18 cellular contexts compared by ENCODE assay signal in genomic region chr18:35572644-35573043, GRCh38. TPM values are rescaled to one million over a fixed set of nuclear protein-coding genes. Genes with fewer than 3 reads are reported as not detected.
A peak's percentile ranks its signal among the peaks of the same experiment; 100 is the strongest.
DNase-seq lines count a peak whose midpoint lies in the region; ATAC-seq and TF ChIP-seq lines count a peak whose summit lies in the region.
"Had no signal": no experiment of that assay in that cellular context is flagged by ENCODE, and none has a peak within 500 bp of the region (broad histone marks: within the 10 kb centered on the region; RNA-seq: fewer than 3 reads in every experiment).

No MANE protein-coding gene starts in this region.

- no peaks in the 10 kb centered on the region for H3K79me2 ChIP-seq in GM23338 (replicated peaks; ENCODE audit: insufficient read depth)

- peaks cover 6% of the 10 kb centered on the region for H3K36me3 Mint-ChIP-seq in GM23338 (ENCODE audit: low read depth)
- H3K36me3 Mint-ChIP-seq: mesothelial cell of epicardium had no signal

- no peaks in the 10 kb centered on the region for H3K9me3 ChIP-seq in gastrocnemius medialis
- H3K9me3 ChIP-seq: ovary had no signal

- intact Hi-C loops in gastrocnemius medialis (cut with DNase I; ENCODE audit: low total_unique reads), result loop anchor here (5.0 kb wide), 1 partner anchor 60 kb away; no protein-coding TSS in a partner anchor

- no peaks in the 10 kb centered on the region for H3K27me3 Mint-ChIP-seq in GM23338 (ENCODE audit: insufficient read depth, low read depth, poor library complexity)
- H3K27me3 Mint-ChIP-seq: activated naive CD4-positive, alpha-beta T cell treated with anti-CD3 and anti-CD28 coated beads, Interleukin-2, amount 10 ng/mL, durations not matched to agents 7 days and 5 days had no signal

- TF ChIP-seq POLR2A in gastrocnemius medialis (IDR thresholded peaks at IDR 0.05), result no peak

- DNase-seq in GM23338 (ENCODE audit: low spot score) (no peak), astrocyte of the hippocampus (ENCODE audit: low read depth, low spot score) (peak; percentile 26), globus pallidus (ENCODE audit: low spot score) (peak; percentile 38), gastrocnemius medialis (peak in 1 of 2 donors; percentile 42)
- DNase-seq: activated naive CD4-positive, alpha-beta T cell treated with anti-CD3 and anti-CD28 coated beads, Interleukin-2, amount 10 ng/mL, durations not matched to agents 7 days and 5 days; cerebellar nuclear complex; effector CD4-positive, alpha-beta T cell; Kasumi-1; NCI-H1105; ovary; substantia nigra had no signal

- H3F3A ChIP-seq in GM23338 (replicated peaks; ENCODE audit: low read depth), result no peaks in the 10 kb centered on the region

- H3K9me3 Mint-ChIP-seq in GM23338, result peaks cover 14% of the 10 kb centered on the region
- H3K9me3 Mint-ChIP-seq: natural killer cell treated with Interleukin-12 subunit alpha and Interleukin-12 subunit beta and Interleukin-15 and Interleukin-18, amount 100 ng/mL, for 72 hours had no signal

- no peaks in the 10 kb centered on the region for H3K36me3 ChIP-seq in GM23338 (ENCODE audit: insufficient read depth)
- H3K36me3 ChIP-seq in gastrocnemius medialis, result no peaks in the 10 kb centered on the region
- H3K36me3 ChIP-seq: ovary had no signal

- H3K4me1 Mint-ChIP-seq in GM23338, result no peaks in the 10 kb centered on the region
- H3K4me1 Mint-ChIP-seq: mesothelial cell of epicardium had no signal

- H3K27ac ChIP-seq in GM23338 (ENCODE audit: low read depth), result no peak overlapping the region
- peak overlapping the region; percentile 34 to 72 (median 62) for H3K27ac ChIP-seq in gastrocnemius medialis
- H3K27ac ChIP-seq: ovary had no signal

- in situ Hi-C loops in gastrocnemius medialis (cut with MboI; ENCODE audit: low sequenced_read_pairs in 4 of 4), result no loop called here

- no peak overlapping the region for H3K4me3 ChIP-seq in GM23338
- no peak overlapping the region for H3K4me3 ChIP-seq in gastrocnemius medialis
- H3K4me3 ChIP-seq: ovary had no signal

- H4K20me1 ChIP-seq in GM23338 (replicated peaks; ENCODE audit: insufficient read depth), result no peaks in the 10 kb centered on the region

- H3K4me3 Mint-ChIP-seq in GM23338, result no peak overlapping the region
- H3K4me3 Mint-ChIP-seq: activated naive CD4-positive, alpha-beta T cell treated with anti-CD3 and anti-CD28 coated beads, Interleukin-2, amount 10 ng/mL, durations not matched to agents 7 days and 5 days; mesothelial cell of epicardium; T-helper 1 cell treated with Interleukin-12 subunit alpha and Interleukin-12 subunit beta and Interleukin-4 antibody, amounts not matched to agents 30 μg/mL and 1 μg/mL, for 36 hours had no signal

- no peak overlapping the region for H3K27ac Mint-ChIP-seq in GM23338
- H3K27ac Mint-ChIP-seq: activated naive CD4-positive, alpha-beta T cell treated with anti-CD3 and anti-CD28 coated beads, Interleukin-2, amount 10 ng/mL, durations not matched to agents 7 days and 5 days; mesothelial cell of epicardium; T-helper 1 cell treated with Interleukin-12 subunit alpha and Interleukin-12 subunit beta and Interleukin-4 antibody, amounts not matched to agents 30 μg/mL and 1 μg/mL, for 36 hours had no signal

- H3K27me3 ChIP-seq in GM23338 (ENCODE audit: insufficient read depth), result no peaks in the 10 kb centered on the region
- H3K27me3 ChIP-seq in gastrocnemius medialis, result no peaks in the 10 kb centered on the region
- H3K27me3 ChIP-seq: ovary had no signal

- no peaks in the 10 kb centered on the region for H3K4me1 ChIP-seq in GM23338 (ENCODE audit: insufficient read depth)
- peaks cover 6 to 14% of the 10 kb centered on the region in 2 donors for H3K4me1 ChIP-seq in gastrocnemius medialis

- no peaks in the 10 kb centered on the region for H3K9me2 ChIP-seq in GM23338 (ENCODE audit: insufficient read depth)

- TF ChIP-seq CTCF in GM23338 (conservative IDR thresholded peaks at IDR 0.05; ENCODE audit: low read depth in 2 of 2) (no peak), gastrocnemius medialis (IDR thresholded peaks at IDR 0.05 in 4 of 5, conservative IDR thresholded peaks at IDR 0.05 in 1 of 5) (no peak)

- ATAC-seq in GM23338, result no peak
- peak; percentile 56 to 96 for ATAC-seq in gastrocnemius medialis
- ATAC-seq in HG02885 (IDR thresholded peaks at IDR 0.05; ENCODE audit: poor library complexity, unreplicated experiment), result no peak
- ATAC-seq in GM19351 (IDR thresholded peaks at IDR 0.05; ENCODE audit: unreplicated experiment), result no peak
- ATAC-seq in HG03135 (IDR thresholded peaks at IDR 0.05; ENCODE audit: unreplicated experiment), result no peak
- ATAC-seq: sciatic nerve had no signal

- no peak overlapping the region for H3K4me2 ChIP-seq in GM23338

- peak overlapping the region; percentile 19; the same call in 1 of the 2 replicates for H2AFZ ChIP-seq in GM23338

TF ChIP-seq in GM23338, 12 proteins besides CTCF, POLR2A, EP300 and RAD21 (continues in another document):
- TF ChIP-seq EZH2phosphoT487 (IDR thresholded peaks at IDR 0.05; ENCODE audit: unreplicated experiment) (no peak), ZNF331 (CRISPR knock-in tag; IDR thresholded peaks at IDR 0.05; ENCODE audit: low read depth) (no peak)
- TF ChIP-seq, protein P1, sequence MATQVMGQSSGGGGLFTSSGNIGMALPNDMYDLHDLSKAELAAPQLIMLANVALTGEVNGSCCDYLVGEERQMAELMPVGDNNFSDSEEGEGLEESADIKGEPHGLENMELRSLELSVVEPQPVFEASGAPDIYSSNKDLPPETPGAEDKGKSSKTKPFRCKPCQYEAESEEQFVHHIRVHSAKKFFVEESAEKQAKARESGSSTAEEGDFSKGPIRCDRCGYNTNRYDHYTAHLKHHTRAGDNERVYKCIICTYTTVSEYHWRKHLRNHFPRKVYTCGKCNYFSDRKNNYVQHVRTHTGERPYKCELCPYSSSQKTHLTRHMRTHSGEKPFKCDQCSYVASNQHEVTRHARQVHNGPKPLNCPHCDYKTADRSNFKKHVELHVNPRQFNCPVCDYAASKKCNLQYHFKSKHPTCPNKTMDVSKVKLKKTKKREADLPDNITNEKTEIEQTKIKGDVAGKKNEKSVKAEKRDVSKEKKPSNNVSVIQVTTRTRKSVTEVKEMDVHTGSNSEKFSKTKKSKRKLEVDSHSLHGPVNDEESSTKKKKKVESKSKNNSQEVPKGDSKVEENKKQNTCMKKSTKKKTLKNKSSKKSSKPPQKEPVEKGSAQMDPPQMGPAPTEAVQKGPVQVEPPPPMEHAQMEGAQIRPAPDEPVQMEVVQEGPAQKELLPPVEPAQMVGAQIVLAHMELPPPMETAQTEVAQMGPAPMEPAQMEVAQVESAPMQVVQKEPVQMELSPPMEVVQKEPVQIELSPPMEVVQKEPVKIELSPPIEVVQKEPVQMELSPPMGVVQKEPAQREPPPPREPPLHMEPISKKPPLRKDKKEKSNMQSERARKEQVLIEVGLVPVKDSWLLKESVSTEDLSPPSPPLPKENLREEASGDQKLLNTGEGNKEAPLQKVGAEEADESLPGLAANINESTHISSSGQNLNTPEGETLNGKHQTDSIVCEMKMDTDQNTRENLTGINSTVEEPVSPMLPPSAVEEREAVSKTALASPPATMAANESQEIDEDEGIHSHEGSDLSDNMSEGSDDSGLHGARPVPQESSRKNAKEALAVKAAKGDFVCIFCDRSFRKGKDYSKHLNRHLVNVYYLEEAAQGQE (IDR thresholded peaks at IDR 0.05; ENCODE audit: unreplicated experiment), result no peak
- TF ChIP-seq, protein P2, sequence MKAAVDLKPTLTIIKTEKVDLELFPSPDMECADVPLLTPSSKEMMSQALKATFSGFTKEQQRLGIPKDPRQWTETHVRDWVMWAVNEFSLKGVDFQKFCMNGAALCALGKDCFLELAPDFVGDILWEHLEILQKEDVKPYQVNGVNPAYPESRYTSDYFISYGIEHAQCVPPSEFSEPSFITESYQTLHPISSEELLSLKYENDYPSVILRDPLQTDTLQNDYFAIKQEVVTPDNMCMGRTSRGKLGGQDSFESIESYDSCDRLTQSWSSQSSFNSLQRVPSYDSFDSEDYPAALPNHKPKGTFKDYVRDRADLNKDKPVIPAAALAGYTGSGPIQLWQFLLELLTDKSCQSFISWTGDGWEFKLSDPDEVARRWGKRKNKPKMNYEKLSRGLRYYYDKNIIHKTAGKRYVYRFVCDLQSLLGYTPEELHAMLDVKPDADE (IDR thresholded peaks at IDR 0.05), result no peak

RNA-seq across cellular contexts. Expression of gene GALNT1, which starts 8.9 kb away (rescaled TPM):
- 60.8 and 67.4 TPM in 2 replicates for total RNA-seq in GM23338 (2014; rRNA removed; shearing (Covaris generic))
- 36.4 and 37.4 TPM in 2 replicates for polyA plus RNA-seq in GM23338 (2016; fragmentation: Nextera tagmentation; extraction: Ambion mirVana)
- total RNA-seq in gastrocnemius medialis, result 10 to 100 TPM; 40.2 to 47.9 (median 45.0) TPM

Comparison
In these comparisons a context has a peak if more than half of its experiments do, and no peak if none do; other contexts are left out.
1. ATAC-seq: peak in gastrocnemius medialis (2 of 2); none in GM23338 (single experiment), HG02885 (single experiment), GM19351 (single experiment) and HG03135 (single experiment).